In the genomic region with DNA sequence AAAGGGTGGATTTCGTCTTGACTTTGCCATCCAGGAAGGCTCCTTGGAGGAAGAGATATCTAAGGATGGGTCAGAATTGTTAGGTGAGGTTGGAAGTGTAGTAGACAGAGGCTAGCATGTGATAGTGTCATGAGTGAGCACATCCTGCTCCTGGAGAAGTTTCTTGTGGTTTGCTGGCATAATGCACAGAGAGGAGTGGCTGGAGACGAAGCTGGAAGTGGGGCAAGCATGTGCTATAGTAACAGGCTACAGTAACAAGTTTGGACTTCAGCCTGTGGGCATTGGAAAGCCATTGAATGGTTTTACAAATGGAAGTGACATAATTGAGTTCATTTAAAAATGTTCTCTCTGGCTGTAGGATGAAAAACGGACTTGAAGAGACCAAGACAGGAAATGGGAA, we compare ENCODE assay signal across 14 cellular contexts.
A peak's percentile ranks its signal among the peaks of the same experiment; 100 is the strongest.
DNase-seq lines count a peak whose midpoint lies in the region; ATAC-seq and TF ChIP-seq lines count a peak whose summit lies in the region.
"Had no signal": no experiment of that assay in that cellular context is flagged by ENCODE, and none has a peak within 500 bp of the region (broad histone marks: within the 10 kb centered on the region; RNA-seq: fewer than 3 reads in every experiment).

No MANE protein-coding gene starts in this region.

- H3K4me2 ChIP-seq in OCI-LY7 (ENCODE audit: low read length), result peak overlapping the region; percentile 21

- no peaks in the 10 kb centered on the region for H3K27me3 ChIP-seq in foreskin keratinocyte
- no peaks in the 10 kb centered on the region for H3K27me3 ChIP-seq in colonic mucosa
- H3K27me3 ChIP-seq: SJSA1 had no signal

- TF ChIP-seq CTCF in OCI-LY7 (conservative IDR thresholded peaks at IDR 0.05; ENCODE audit: low read length), result no peak
- TF ChIP-seq CTCF in foreskin keratinocyte (conservative IDR thresholded peaks at IDR 0.05), result no peak
- no peak for TF ChIP-seq CTCF in colonic mucosa (IDR thresholded peaks at IDR 0.05)

- POLR2A ChIA-PET in OCI-LY7 (lab: Charles Lee), result interaction anchor here (0.6 to 1.2 kb wide), 5 partner anchors 12 to 35 kb away, joined by 3 to 5 read pairs (median 3); no protein-coding TSS in a partner anchor

- no peaks in the 10 kb centered on the region; the same call in 1 of the 2 replicates for H3K9me3 ChIP-seq in OCI-LY7 (ENCODE audit: low read length)
- no peaks in the 10 kb centered on the region for H3K9me3 ChIP-seq in colonic mucosa

- H3K4me1 ChIP-seq in OCI-LY7 (ENCODE audit: insufficient read depth, low read length, poor library complexity, severe bottlenecking) (peaks cover 25% of the 10 kb centered on the region), foreskin keratinocyte (no peaks in the 10 kb centered on the region), colonic mucosa (no peaks in the 10 kb centered on the region)
- H3K4me1 ChIP-seq: SJSA1 had no signal

- intact Hi-C loops in OCI-LY7 (cut with micrococcal nuclease; ENCODE audit: unreplicated experiment), result no loop called here
- intact Hi-C loops in colonic mucosa (cut with DNase I), result no loop called here
- intact Hi-C loops in left ventricle myocardium superior (cut with micrococcal nuclease), result no loop called here

- H3K4me3 ChIP-seq in OCI-LY7 (ENCODE audit: low read depth, low read length, poor library complexity, severe bottlenecking), result no peak overlapping the region
- H3K4me3 ChIP-seq in colonic mucosa, result no peak overlapping the region
- H3K4me3 ChIP-seq: SJSA1 had no signal

- H3K36me3 ChIP-seq in OCI-LY7 (ENCODE audit: insufficient read depth, low read length) (no peaks in the 10 kb centered on the region), colonic mucosa (no peaks in the 10 kb centered on the region)
- H3K36me3 ChIP-seq: SJSA1 had no signal

- CTCF ChIA-PET in OCI-LY7 (lab: Charles Lee; ENCODE audit: unreplicated experiment), result interaction anchor here (0.5 kb wide), 1 partner anchor 28 kb away, joined by 3 read pairs; no protein-coding TSS in a partner anchor

- no peaks in the 10 kb centered on the region for H3K79me2 ChIP-seq in OCI-LY7 (ENCODE audit: insufficient read depth, low read depth, low read length)

- DNase-seq in HT1080 (ENCODE audit: low read depth) (peak; percentile 34), OCI-LY7 (ENCODE audit: low spot score) (no peak), foreskin keratinocyte (peak; percentile 5 to 35), pons (ENCODE audit: low spot score) (peak; percentile 14), colonic mucosa (no peak), left ventricle myocardium superior (no peak)
- no peak for DNase-seq in activated effector memory CD4-positive, alpha-beta T cell treated with anti-CD3 and anti-CD28 coated beads, Interleukin-2, amount 50 U/mL, for 16 hours
- DNase-seq: HFFc6, Karpas-422, NCI-H146, NCI-H2081 treated with DMSO at 0.1 percent for 48 hours, NCI-H524 had no signal

- no TSS peak for BruUV-seq in OCI-LY7 (replicated peaks; lab: Mats Ljungman, UMichigan)

- H2AFZ ChIP-seq in OCI-LY7 (ENCODE audit: low read length), result peak overlapping the region; percentile 86

- no peak overlapping the region for H3K9ac ChIP-seq in colonic mucosa (ENCODE audit: low read depth in 2 of 2, low read length in 2 of 2)

- H3K9me2 ChIP-seq in OCI-LY7 (ENCODE audit: insufficient read depth, low read length), result no peaks in the 10 kb centered on the region

- ATAC-seq in foreskin keratinocyte (no peak), HG03139 (IDR thresholded peaks at IDR 0.05; ENCODE audit: unreplicated experiment) (no peak), left ventricle myocardium superior (no peak)

- H3K27ac ChIP-seq in OCI-LY7 (ENCODE audit: low read depth, low read length, poor library complexity, severe bottlenecking), result no peak overlapping the region
- H3K27ac ChIP-seq in foreskin keratinocyte, result no peak overlapping the region
- no peak overlapping the region for H3K27ac ChIP-seq in colonic mucosa
- H3K27ac ChIP-seq: SJSA1 had no signal

- no peaks in the 10 kb centered on the region for H4K20me1 ChIP-seq in OCI-LY7 (ENCODE audit: insufficient read depth, low read length)

Comparison
In these comparisons a context has a peak if more than half of its experiments do, and no peak if none do; other contexts are left out.
1. DNase-seq: peak in HT1080 (single experiment), foreskin keratinocyte (2 of 2) and pons (single experiment); none in OCI-LY7 (single experiment), colonic mucosa (single experiment), left ventricle myocardium superior (single experiment) and activated effector memory CD4-positive, alpha-beta T cell treated with anti-CD3 and anti-CD28 coated beads, Interleukin-2, amount 50 U/mL, for 16 hours (single experiment).